15 cellular contexts compared by ENCODE assay signal in the genomic region with DNA sequence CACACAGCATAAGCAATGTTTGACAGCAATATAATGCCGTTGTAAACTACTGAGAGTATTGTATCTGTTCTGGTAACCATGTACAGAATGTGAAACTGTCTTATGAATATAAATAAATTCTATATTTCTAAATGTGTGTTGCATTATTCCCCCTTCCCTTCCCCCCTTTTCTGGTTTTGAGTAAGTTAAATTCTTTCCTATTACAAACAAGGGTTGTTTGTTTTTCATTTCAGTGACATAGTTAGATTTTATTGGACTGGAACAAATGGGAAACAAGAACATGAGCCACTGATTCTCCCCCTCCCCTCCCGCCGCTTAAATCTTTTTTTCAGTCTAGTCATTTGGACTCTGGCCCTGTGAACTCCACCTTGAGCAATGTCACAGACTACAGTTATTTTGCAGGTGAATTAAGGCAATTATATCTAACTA.
A peak's percentile ranks its signal among the peaks of the same experiment; 100 is the strongest.
DNase-seq lines count a peak whose midpoint lies in the region; ATAC-seq, FAIRE-seq and TF ChIP-seq lines count a peak whose summit lies in the region.
"Had no signal": no experiment of that assay in that cellular context is flagged by ENCODE, and none has a peak within 500 bp of the region (broad histone marks: within the 10 kb centered on the region; RNA-seq: fewer than 3 reads in every experiment).

No MANE protein-coding gene starts in this region.

- DNase-seq in heart left ventricle: no peak
- DNase-seq in right atrium auricular region (ENCODE audit: low spot score): no peak
- DNase-seq in fibroblast of gingiva (ENCODE audit: low read depth): peak; percentile 77
- peak; percentile 62 for DNase-seq in small intestine
- DNase-seq in activated T-cell treated with anti-CD3 and anti-CD28 coated beads, Interleukin-2, amount 50 U/mL, for 72 hours: no peak
- DNase-seq in activated CD4-positive, alpha-beta T cell treated with anti-CD3 and anti-CD28 coated beads, Interleukin-2, amount 10 ng/mL, durations not matched to agents 24 days and 14 days: no peak
- DNase-seq: 8988T, activated T-cell treated with anti-CD3 and anti-CD28 coated beads for 4 hours, erythroblast, NCI-H1436 treated with DMSO at 0.1 percent for 48 hours, T-helper 1 cell had no signal

- TF ChIP-seq POLR2A in heart left ventricle (IDR thresholded peaks at IDR 0.05): no peak

- H3K27ac ChIP-seq in heart left ventricle: peak overlapping the region in 8 of 12 donors; percentile 14 to 63 (median 42)
- H3K27ac ChIP-seq in right atrium auricular region: peak overlapping the region in 1 of 2 donors; percentile 62
- H3K27ac ChIP-seq in small intestine (ENCODE audit: low read depth in 1 of 2, low read length in 1 of 2): no peak overlapping the region

- H3K4me1 ChIP-seq in heart left ventricle (peaks cover 0 to 23% (median 6%) of the 10 kb centered on the region in 12 donors), right atrium auricular region (peaks cover 0 to 8% of the 10 kb centered on the region in 2 donors), small intestine (ENCODE audit: control insufficient read depth in 2 of 2, insufficient read depth in 1 of 2, low read depth in 1 of 2, low read length in 1 of 2) (peaks cover 0 to 5% of the 10 kb centered on the region in 2 donors)

- no peaks in the 10 kb centered on the region for H3K9me3 Mint-ChIP-seq in activated T-cell treated with anti-CD3 and anti-CD28 coated beads, Interleukin-2, amount 50 U/mL, for 72 hours
- no peaks in the 10 kb centered on the region for H3K9me3 Mint-ChIP-seq in activated CD4-positive, alpha-beta T cell treated with anti-CD3 and anti-CD28 coated beads, Interleukin-2, amount 10 ng/mL, durations not matched to agents 24 days and 14 days

- no peak overlapping the region for H3K27ac Mint-ChIP-seq in activated T-cell treated with anti-CD3 and anti-CD28 coated beads, Interleukin-2, amount 50 U/mL, for 72 hours
- no peak overlapping the region for H3K27ac Mint-ChIP-seq in activated CD4-positive, alpha-beta T cell treated with anti-CD3 and anti-CD28 coated beads, Interleukin-2, amount 10 ng/mL, durations not matched to agents 24 days and 14 days

- H3K27me3 ChIP-seq in heart left ventricle (no peaks in the 10 kb centered on the region), right atrium auricular region (no peaks in the 10 kb centered on the region), small intestine (ENCODE audit: control insufficient read depth in 2 of 2, insufficient read depth in 2 of 2, low read length in 2 of 2) (no peaks in the 10 kb centered on the region)

- H3K4me3 ChIP-seq in heart left ventricle (no peak overlapping the region), right atrium auricular region (no peak overlapping the region), small intestine (ENCODE audit: low read depth in 1 of 2, low read length in 2 of 2) (no peak overlapping the region)

- ATAC-seq in heart left ventricle (peak in 2 of 4 donors; percentile 30 to 45), HG03280 (IDR thresholded peaks at IDR 0.05; ENCODE audit: unreplicated experiment) (peak; percentile 43), GM18517 (IDR thresholded peaks at IDR 0.05; ENCODE audit: unreplicated experiment) (no peak)
- no peak for ATAC-seq in activated T-cell treated with anti-CD3 and anti-CD28 coated beads, Interleukin-2, amount 50 U/mL, for 72 hours (replicated peaks in 1 of 2)
- ATAC-seq: activated CD4-positive, CD25-positive, alpha-beta regulatory T cell treated with anti-CD3 and anti-CD28 coated beads, Interleukin-2, amount 50 U/mL, for 24 hours; Panc1 had no signal

- WGBS in heart left ventricle, 4 donors: 39 to 55% (median 52%) methylated on average over 3 of the region's 3 CpGs
- WGBS in small intestine, 3 donors: 12 to 32% (median 30%) methylated on average over 3 of the region's 3 CpGs

- no peak overlapping the region for H3K4me3 Mint-ChIP-seq in activated T-cell treated with anti-CD3 and anti-CD28 coated beads, Interleukin-2, amount 50 U/mL, for 72 hours
- H3K4me3 Mint-ChIP-seq in activated CD4-positive, alpha-beta T cell treated with anti-CD3 and anti-CD28 coated beads, Interleukin-2, amount 10 ng/mL, durations not matched to agents 24 days and 14 days: no peak overlapping the region

- H3K9me3 ChIP-seq in heart left ventricle (peaks cover 0 to 10% (median 0%) of the 10 kb centered on the region in 12 donors), right atrium auricular region (peaks cover 0 to 2% of the 10 kb centered on the region in 2 donors), small intestine (ENCODE audit: control insufficient read depth, low read depth) (no peaks in the 10 kb centered on the region)

- no peak for FAIRE-seq in small intestine (lab: Jason Lieb, UNC)

- H3K36me3 ChIP-seq in heart left ventricle (peaks cover 0 to 24% (median 5%) of the 10 kb centered on the region in 9 donors), right atrium auricular region (peaks cover 11% of the 10 kb centered on the region), small intestine (ENCODE audit: control insufficient read depth in 2 of 2, insufficient read depth in 2 of 2, low read length in 2 of 2) (peaks cover 0 to 2% of the 10 kb centered on the region in 2 donors)

- no peaks in the 10 kb centered on the region for H3K4me1 Mint-ChIP-seq in activated T-cell treated with anti-CD3 and anti-CD28 coated beads, Interleukin-2, amount 50 U/mL, for 72 hours (ENCODE audit: low read depth)
- H3K4me1 Mint-ChIP-seq in activated CD4-positive, alpha-beta T cell treated with anti-CD3 and anti-CD28 coated beads, Interleukin-2, amount 10 ng/mL, durations not matched to agents 24 days and 14 days: no peaks in the 10 kb centered on the region

- intact Hi-C loops in heart left ventricle (cut with DNase I): no loop called here
- intact Hi-C loops in activated CD4-positive, alpha-beta T cell treated with anti-CD3 and anti-CD28 coated beads, Interleukin-2, amount 10 ng/mL, durations not matched to agents 24 days and 14 days (cut with micrococcal nuclease): no loop called here

- no peaks in the 10 kb centered on the region for H3K27me3 Mint-ChIP-seq in activated T-cell treated with anti-CD3 and anti-CD28 coated beads, Interleukin-2, amount 50 U/mL, for 72 hours (ENCODE audit: low read depth)
- H3K27me3 Mint-ChIP-seq in activated CD4-positive, alpha-beta T cell treated with anti-CD3 and anti-CD28 coated beads, Interleukin-2, amount 10 ng/mL, durations not matched to agents 24 days and 14 days: peaks cover 9% of the 10 kb centered on the region

- TF ChIP-seq CTCF in heart left ventricle (IDR thresholded peaks at IDR 0.05) (no peak), right atrium auricular region (IDR thresholded peaks at IDR 0.05) (no peak)

- H3K36me3 Mint-ChIP-seq in activated T-cell treated with anti-CD3 and anti-CD28 coated beads, Interleukin-2, amount 50 U/mL, for 72 hours (ENCODE audit: insufficient read depth in 2 of 2): no peaks in the 10 kb centered on the region
- H3K36me3 Mint-ChIP-seq in activated CD4-positive, alpha-beta T cell treated with anti-CD3 and anti-CD28 coated beads, Interleukin-2, amount 10 ng/mL, durations not matched to agents 24 days and 14 days (ENCODE audit: low read depth): no peaks in the 10 kb centered on the region

Comparison
In these comparisons a context has a peak if more than half of its experiments do, and no peak if none do; other contexts are left out.
1. DNase-seq: peak in fibroblast of gingiva (single experiment) and small intestine (single experiment); none in heart left ventricle (0 of 5), right atrium auricular region (single experiment), activated T-cell treated with anti-CD3 and anti-CD28 coated beads, Interleukin-2, amount 50 U/mL, for 72 hours (0 of 2) and activated CD4-positive, alpha-beta T cell treated with anti-CD3 and anti-CD28 coated beads, Interleukin-2, amount 10 ng/mL, durations not matched to agents 24 days and 14 days (single experiment).
2. H3K27ac ChIP-seq: peak in heart left ventricle (8 of 12); none in small intestine (0 of 2).